Comparison of ENCODE assay signal across 14 cellular contexts in genomic region chr21:44967082-44968047, GRCh38. TPM values are rescaled to one million over a fixed set of nuclear protein-coding genes. Genes with fewer than 3 reads are reported as not detected.
A peak's percentile ranks its signal among the peaks of the same experiment; 100 is the strongest.
DNase-seq lines count a peak whose midpoint lies in the region; ATAC-seq and TF ChIP-seq lines count a peak whose summit lies in the region.
"Had no signal": no experiment of that assay in that cellular context is flagged by ENCODE, and none has a peak within 500 bp of the region (broad histone marks: within the 10 kb centered on the region; RNA-seq: fewer than 3 reads in every experiment).

No MANE protein-coding gene starts in this region.

- H3K4me2 ChIP-seq in mesenchymal stem cell (ENCODE audit: low read length, poor library complexity, severe bottlenecking) = no peak overlapping the region

- H3K36me3 Mint-ChIP-seq in dendritic cell treated with granulocyte-macrophage colony-stimulating factor and Interleukin-4, amounts not matched to agents 40 ng/mL and 50 ng/mL, for 4 days (ENCODE audit: low read depth) = peaks cover 92% of the 10 kb centered on the region

- BruUV-seq in Panc1 (replicated peaks; lab: Mats Ljungman, UMichigan) = no TSS peak

- H2AK5ac ChIP-seq in mesenchymal stem cell (ENCODE audit: low read length, severe bottlenecking) = peak overlapping the region; percentile 33

- intact Hi-C loops in Panc1 (cut with micrococcal nuclease; ENCODE audit: unreplicated experiment) (no loop called here), tibial artery (cut with DNase I; ENCODE audit: low total_unique reads) (no loop called here)
- intact Hi-C loops in dendritic cell treated with granulocyte-macrophage colony-stimulating factor and Interleukin-4, amounts not matched to agents 40 ng/mL and 50 ng/mL, for 4 days (cut with micrococcal nuclease) = no loop called here

- POLR2A ChIA-PET in Panc1 (lab: Charles Lee) = no interaction called here

- H2BK15ac ChIP-seq in mesenchymal stem cell (ENCODE audit: low read depth, poor library complexity, severe bottlenecking) = no peak overlapping the region

- H3K9me3 Mint-ChIP-seq in dendritic cell treated with granulocyte-macrophage colony-stimulating factor and Interleukin-4, amounts not matched to agents 40 ng/mL and 50 ng/mL, for 4 days = no peaks in the 10 kb centered on the region
- H3K9me3 Mint-ChIP-seq: activated naive CD4-positive, alpha-beta T cell treated with anti-CD3 and anti-CD28 coated beads, Interleukin-2, amount 50 U/mL, for 72 hours; stimulated activated naive CD8-positive, alpha-beta T cell treated with anti-CD3 and anti-CD28 coated beads, Interleukin-15, amount 100 ng/mL, for 72 hours had no signal

- peaks cover 6% of the 10 kb centered on the region for H3K27me3 Mint-ChIP-seq in dendritic cell treated with granulocyte-macrophage colony-stimulating factor and Interleukin-4, amounts not matched to agents 40 ng/mL and 50 ng/mL, for 4 days
- H3K27me3 Mint-ChIP-seq: stimulated activated naive CD8-positive, alpha-beta T cell treated with anti-CD3 and anti-CD28 coated beads, Interleukin-15, amount 100 ng/mL, for 72 hours had no signal

- ATAC-seq in Panc1 = 0 out of 2 replicates have a peak, but pooled peaks have one; percentile 25
- ATAC-seq in GM21786 (IDR thresholded peaks at IDR 0.05; ENCODE audit: unreplicated experiment) = no peak

- H3K27ac Mint-ChIP-seq in dendritic cell treated with granulocyte-macrophage colony-stimulating factor and Interleukin-4, amounts not matched to agents 40 ng/mL and 50 ng/mL, for 4 days = peak overlapping the region; percentile 15
- H3K27ac Mint-ChIP-seq: activated naive CD4-positive, alpha-beta T cell treated with anti-CD3 and anti-CD28 coated beads, Interleukin-2, amount 50 U/mL, for 72 hours had no signal

- H3K18ac ChIP-seq in mesenchymal stem cell (ENCODE audit: low read depth in 1 of 2, low read length in 2 of 2) = peak overlapping the region in 1 of 2 experiments; percentile 79

- no peak for TF ChIP-seq CTCF in Panc1 (IDR thresholded peaks at IDR 0.05)
- no peak for TF ChIP-seq CTCF in tibial artery (IDR thresholded peaks at IDR 0.05)
- TF ChIP-seq CTCF in tibial nerve (IDR thresholded peaks at IDR 0.05) = no peak

- H2BK120ac ChIP-seq in mesenchymal stem cell (ENCODE audit: low read depth, low read length) = no peak overlapping the region

- peaks cover 13% of the 10 kb centered on the region for H3K79me1 ChIP-seq in mesenchymal stem cell (replicated peaks; ENCODE audit: low read length, poor library complexity, severe bottlenecking)

- WGBS in mesenchymal stem cell = 96% methylated on average over 38 of the region's 38 CpGs
- 70 to 84% methylated on average over 17 to 27 of the region's 38 CpGs for WGBS in tibial nerve, 2 donors

- H3K4me1 Mint-ChIP-seq in dendritic cell treated with granulocyte-macrophage colony-stimulating factor and Interleukin-4, amounts not matched to agents 40 ng/mL and 50 ng/mL, for 4 days (ENCODE audit: low read depth) = peaks cover 67% of the 10 kb centered on the region

- H3K4me1 ChIP-seq in Panc1 (ENCODE audit: control insufficient read depth, insufficient read depth, low read length) = no peaks in the 10 kb centered on the region
- H3K4me1 ChIP-seq in mesenchymal stem cell (ENCODE audit: control insufficient read depth, insufficient read depth, low read depth, low read length) = peaks cover 60% of the 10 kb centered on the region
- H3K4me1 ChIP-seq in tibial artery = peaks cover 5 to 100% (median 81%) of the 10 kb centered on the region in 4 donors
- peaks cover 0 to 52% (median 19%) of the 10 kb centered on the region in 4 donors for H3K4me1 ChIP-seq in tibial nerve

- DNase-seq in Panc1 (ENCODE audit: low read depth, low spot score) = no peak
- DNase-seq in mesenchymal stem cell = no peak
- no peak for DNase-seq in tibial artery
- no peak for DNase-seq in tibial nerve (ENCODE audit: low spot score in 2 of 2)
- DNase-seq in RPMI8226 = no peak
- DNase-seq: central memory CD4-positive, alpha-beta T cell; T-helper 2 cell had no signal

- H2BK12ac ChIP-seq in mesenchymal stem cell (ENCODE audit: low read length in 2 of 2) = peak overlapping the region in 1 of 2 experiments; percentile 74

- H3K27me3 ChIP-seq in Panc1 (ENCODE audit: control insufficient read depth, insufficient read depth, low read length) = no peaks in the 10 kb centered on the region
- no peaks in the 10 kb centered on the region for H3K27me3 ChIP-seq in mesenchymal stem cell (ENCODE audit: control insufficient read depth in 1 of 2, insufficient read depth in 1 of 2, low read length in 2 of 2)
- no peaks in the 10 kb centered on the region for H3K27me3 ChIP-seq in tibial artery
- H3K27me3 ChIP-seq in tibial nerve = no peaks in the 10 kb centered on the region
- H3K27me3 ChIP-seq: ovary had no signal

- no peak for TF ChIP-seq EP300 in tibial nerve (IDR thresholded peaks at IDR 0.05)

- CTCF ChIA-PET in Panc1 (lab: Charles Lee) = interaction anchor here (0.6 kb wide), 1 partner anchor 17 kb away, joined by 3 read pairs; no protein-coding TSS in a partner anchor

- H3K4me3 Mint-ChIP-seq in dendritic cell treated with granulocyte-macrophage colony-stimulating factor and Interleukin-4, amounts not matched to agents 40 ng/mL and 50 ng/mL, for 4 days = no peak overlapping the region
- H3K4me3 Mint-ChIP-seq: stimulated activated naive CD8-positive, alpha-beta T cell treated with anti-CD3 and anti-CD28 coated beads, Interleukin-15, amount 100 ng/mL, for 72 hours had no signal

- TF ChIP-seq POLR2A in tibial nerve (IDR thresholded peaks at IDR 0.05) = no peak

- H2AFZ ChIP-seq in mesenchymal stem cell (ENCODE audit: low read depth, low read length) = no peak overlapping the region

- in situ Hi-C loops in Panc1 (cut with HindIII; ENCODE audit: low pct_unique_long_range_greater_than_20kb, low sequenced_read_pairs) = no loop called here

- H3K36me3 ChIP-seq in Panc1 (ENCODE audit: control insufficient read depth, insufficient read depth, low read length) (no peaks in the 10 kb centered on the region), mesenchymal stem cell (ENCODE audit: control insufficient read depth in 1 of 2, insufficient read depth in 2 of 2, low read depth in 1 of 2, low read length in 2 of 2) (peaks cover 25 to 41% of the 10 kb centered on the region in 2 experiments), tibial artery (peaks cover 0 to 21% (median 0%) of the 10 kb centered on the region in 3 donors), tibial nerve (peaks cover 0 to 41% (median 0%) of the 10 kb centered on the region in 3 donors)
- H3K36me3 ChIP-seq: ovary had no signal

- no peak overlapping the region for H3K27ac ChIP-seq in Panc1 (ENCODE audit: low read length)
- no peak overlapping the region for H3K27ac ChIP-seq in mesenchymal stem cell (ENCODE audit: low read length, poor library complexity, severe bottlenecking)
- H3K27ac ChIP-seq in tibial artery = peak overlapping the region; percentile 93 to 96
- H3K27ac ChIP-seq in tibial nerve = peak overlapping the region in 2 of 4 donors; percentile 27 to 42
- H3K27ac ChIP-seq: ovary had no signal

- no peak overlapping the region for H2BK5ac ChIP-seq in mesenchymal stem cell (ENCODE audit: low read depth, low read length, poor library complexity, severe bottlenecking)

- H3K9me3 ChIP-seq in Panc1 (ENCODE audit: control insufficient read depth, insufficient read depth, low read depth, low read length) (no peaks in the 10 kb centered on the region), mesenchymal stem cell (ENCODE audit: control insufficient read depth, low read length) (no peaks in the 10 kb centered on the region), tibial artery (no peaks in the 10 kb centered on the region), tibial nerve (no peaks in the 10 kb centered on the region)
- H3K9me3 ChIP-seq: ovary had no signal

- H3K4me3 ChIP-seq in Panc1 (ENCODE audit: low read depth in 2 of 2, low read length in 2 of 2) = no peak overlapping the region
- H3K4me3 ChIP-seq in mesenchymal stem cell (ENCODE audit: insufficient read depth in 1 of 2, low read depth in 1 of 2, low read length in 2 of 2) = no peak overlapping the region
- peak overlapping the region; percentile 54 for H3K4me3 ChIP-seq in tibial artery
- no peak overlapping the region for H3K4me3 ChIP-seq in tibial nerve
- H3K4me3 ChIP-seq: K562, ovary had no signal

- peak overlapping the region; percentile 85 for H4K91ac ChIP-seq in mesenchymal stem cell (ENCODE audit: low read length)

- H3K4ac ChIP-seq in mesenchymal stem cell (ENCODE audit: low read depth in 1 of 2, low read length in 2 of 2) = no peak overlapping the region

- no peak overlapping the region for H3K23ac ChIP-seq in mesenchymal stem cell (ENCODE audit: low read length in 2 of 2)

- peak overlapping the region; percentile 38 for H3K9ac ChIP-seq in mesenchymal stem cell (ENCODE audit: low read length)

- no peak overlapping the region for H3K14ac ChIP-seq in mesenchymal stem cell (ENCODE audit: low read length in 2 of 2)

- H4K8ac ChIP-seq in mesenchymal stem cell (ENCODE audit: low read length) = no peak overlapping the region

RNA-seq across cellular contexts. Expression of gene SLX9, which starts 27.5 kb away (rescaled TPM):
- total RNA-seq in Panc1 (2021; ENCODE audit: unreplicated experiment) = 50.9 TPM
- polyA plus RNA-seq in Panc1 (2012; ENCODE audit: insufficient read length) = 59.8 TPM
- 14.7 TPM for polyA plus RNA-seq in mesenchymal stem cell (2013, experiment 1 of 2)
- 15.1 TPM for polyA plus RNA-seq in mesenchymal stem cell (2013, experiment 2 of 2)
- total RNA-seq in tibial nerve = 10 to 100 TPM in 2 of 4 donors, 1 to 10 TPM in 2; 3.7 to 19.8 (median 13.3) TPM

RNA-seq across cellular contexts. Expression of gene ITGB2, which starts 46.7 kb away (rescaled TPM):
- total RNA-seq in Panc1 (2021; ENCODE audit: unreplicated experiment) = 3.0 TPM
- 3.4 TPM for polyA plus RNA-seq in Panc1 (2012; ENCODE audit: insufficient read length)
- 0.40 TPM for polyA plus RNA-seq in mesenchymal stem cell (2013, experiment 1 of 2)
- 0.14 TPM for polyA plus RNA-seq in mesenchymal stem cell (2013, experiment 2 of 2)
- total RNA-seq in tibial nerve = 10 to 100 TPM; 32.7 to 87.3 (median 56.2) TPM
- polyA plus RNA-seq: BJ had no signal

Comparison
In these comparisons a context has a peak if more than half of its experiments do, and no peak if none do; other contexts are left out.
1. H3K27ac ChIP-seq: peak in tibial artery (2 of 2); none in Panc1 (single experiment) and mesenchymal stem cell (single experiment).
2. H3K4me3 ChIP-seq: peak in tibial artery (2 of 2); none in Panc1 (0 of 2), mesenchymal stem cell (0 of 2) and tibial nerve (0 of 4).